In genomic region chr18:26307161-26307773, GRCh38 we compare ENCODE assay signal across 8 cellular contexts.
A peak's percentile ranks its signal among the peaks of the same experiment; 100 is the strongest.
DNase-seq lines count a peak whose midpoint lies in the region; ATAC-seq and TF ChIP-seq lines count a peak whose summit lies in the region.

No MANE protein-coding gene starts in this region.

- H3K27ac Mint-ChIP-seq in brain, result peak overlapping the region in 1 of 5 experiments; percentile 30

- no peak overlapping the region for H3K4me3 Mint-ChIP-seq in brain

- TF ChIP-seq POLR2A in uterus (IDR thresholded peaks at IDR 0.05), result no peak

- peak; percentile 23 for DNase-seq in AG08396 (ENCODE audit: low spot score)
- DNase-seq in NCI-H226, result peak; percentile 12
- peak; percentile 59 for DNase-seq in kidney glomerular epithelial cell (lab: John Stamatoyannopoulos, UW)
- DNase-seq in uterus, result no peak
- DNase-seq in activated effector memory CD4-positive, alpha-beta T cell treated with Interleukin-2 at 50 U/mL for 16 hours, result no peak

- H3K4me1 ChIP-seq in uterus, result no peaks in the 10 kb centered on the region

- H3K36me3 ChIP-seq in uterus, result no peaks in the 10 kb centered on the region

- intact Hi-C loops in uterus (cut with DNase I; ENCODE audit: low total_unique reads), result no loop called here

- H3K27ac ChIP-seq in uterus, result no peak overlapping the region

- no peaks in the 10 kb centered on the region for H3K27me3 ChIP-seq in uterus

- H3K9me3 Mint-ChIP-seq in brain, result no peaks in the 10 kb centered on the region

- no peaks in the 10 kb centered on the region for H3K36me3 Mint-ChIP-seq in brain

- peak; percentile 66 for TF ChIP-seq CTCF in GM12873 (IDR thresholded peaks at IDR 0.05; ENCODE audit: insufficient read depth, low read depth, low read length, missing control alignments)
- peak; percentile 77 to 85 for TF ChIP-seq CTCF in brain (conservative IDR thresholded peaks at IDR 0.05)
- TF ChIP-seq CTCF in uterus (IDR thresholded peaks at IDR 0.05), result peak; percentile 33 to 42 (median 36)

- H3K4me3 ChIP-seq in uterus, result no peak overlapping the region

- H3K9me3 ChIP-seq in uterus, result no peaks in the 10 kb centered on the region

- no peaks in the 10 kb centered on the region for H3K27me3 Mint-ChIP-seq in brain

- H3K4me1 Mint-ChIP-seq in brain, result peaks cover 9% of the 10 kb centered on the region

- ATAC-seq in HG03196 (IDR thresholded peaks at IDR 0.05; ENCODE audit: unreplicated experiment), result peak; percentile 63

Comparison
In these comparisons a context has a peak if more than half of its experiments do, and no peak if none do; other contexts are left out.
1. DNase-seq: peak in AG08396 (single experiment), NCI-H226 (single experiment) and kidney glomerular epithelial cell (single experiment); none in uterus (0 of 2) and activated effector memory CD4-positive, alpha-beta T cell treated with Interleukin-2 at 50 U/mL for 16 hours (single experiment).
2. Peak in every context shown above with its lines, with median percentiles within 50 percentile points of each other: CTCF ChIP-seq.